Comparison of ENCODE assay signal across 12 cellular contexts in the genomic region with DNA sequence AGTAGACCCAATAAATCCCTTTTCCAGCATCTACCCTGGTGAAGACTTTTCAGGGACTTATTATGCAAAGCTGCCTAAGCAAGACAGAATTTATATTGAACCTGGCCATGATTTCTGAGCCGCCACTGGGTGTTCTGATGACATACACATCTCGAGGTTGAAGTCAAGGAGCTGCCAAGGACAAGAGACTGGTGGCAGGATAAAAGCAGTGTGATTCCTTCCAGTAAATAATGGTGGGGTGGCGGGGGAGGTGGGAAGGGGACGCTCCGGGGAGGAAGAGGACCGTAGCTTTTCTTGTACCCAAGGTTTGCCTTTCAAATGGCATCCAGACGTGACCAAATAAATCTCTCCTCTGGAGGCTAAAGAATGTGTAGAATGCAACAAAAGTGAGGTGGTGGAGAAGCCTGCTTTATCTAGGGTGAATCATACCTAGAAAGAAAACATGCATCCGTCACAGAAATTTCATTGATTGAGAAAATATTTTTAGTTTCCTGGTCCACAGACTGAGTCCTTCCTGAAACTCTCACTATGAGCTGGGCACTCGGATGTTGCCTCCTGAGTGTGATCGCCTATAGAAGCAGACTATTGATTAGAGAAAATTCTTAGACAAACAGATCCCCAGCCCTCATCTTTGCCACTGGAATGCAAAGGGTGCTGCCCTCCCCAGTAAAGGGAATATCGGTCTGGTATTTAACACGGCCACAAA.
DNase-seq lines count a peak whose midpoint lies in the region; ATAC-seq and TF ChIP-seq lines count a peak whose summit lies in the region.
"Had no signal": no experiment of that assay in that cellular context is flagged by ENCODE, and none has a peak within 500 bp of the region (broad histone marks: within the 10 kb centered on the region; RNA-seq: fewer than 3 reads in every experiment).

No MANE protein-coding gene starts in this region.

- H3K36me3 ChIP-seq in psoas muscle (ENCODE audit: insufficient read depth in 1 of 2, low read depth in 1 of 2) (no peaks in the 10 kb centered on the region), esophagus squamous epithelium (no peaks in the 10 kb centered on the region)
- H3K36me3 ChIP-seq: tibial nerve had no signal

- peaks cover 3% of the 10 kb centered on the region for H3K9me3 ChIP-seq in psoas muscle
- H3K9me3 ChIP-seq in esophagus squamous epithelium = no peaks in the 10 kb centered on the region
- H3K9me3 ChIP-seq: tibial nerve had no signal

- CTCF ChIA-PET in GM10248 (lab: Yijun Ruan, JAX) = no interaction called here

- no peak for TF ChIP-seq POLR2A in esophagus squamous epithelium (IDR thresholded peaks at IDR 0.05)

- 58 to 65% (median 58%) methylated on average over 12 of the region's 12 CpGs for WGBS in psoas muscle, 3 donors
- 46 to 51% methylated on average over 9 to 11 of the region's 12 CpGs for WGBS in esophagus squamous epithelium, 2 donors

- H3K27me3 ChIP-seq in psoas muscle (ENCODE audit: insufficient read depth in 3 of 3, low read length in 2 of 3) (no peaks in the 10 kb centered on the region), esophagus squamous epithelium (no peaks in the 10 kb centered on the region)
- H3K27me3 ChIP-seq: tibial nerve had no signal

- no peak overlapping the region for H3K4me3 ChIP-seq in psoas muscle
- no peak overlapping the region for H3K4me3 ChIP-seq in esophagus squamous epithelium
- H3K4me3 ChIP-seq: tibial nerve had no signal

- H3K4me1 ChIP-seq in psoas muscle (peaks cover 43% of the 10 kb centered on the region), esophagus squamous epithelium (no peaks in the 10 kb centered on the region)
- H3K4me1 ChIP-seq: tibial nerve had no signal

- H3K27ac ChIP-seq in psoas muscle (peak overlapping the region; percentile 46), esophagus squamous epithelium (no peak overlapping the region)
- H3K27ac ChIP-seq: tibial nerve had no signal

- ATAC-seq in psoas muscle (peak in 1 of 4 donors; percentile 27), HG03135 (IDR thresholded peaks at IDR 0.05; ENCODE audit: unreplicated experiment) (no peak)

- TF ChIP-seq CTCF in psoas muscle (IDR thresholded peaks at IDR 0.05) (no peak), GM10248 (IDR thresholded peaks at IDR 0.05; ENCODE audit: control extremely low read depth, extremely low read depth, low read depth, missing control alignments) (no peak), esophagus squamous epithelium (IDR thresholded peaks at IDR 0.05) (no peak)

- POLR2A ChIA-PET in GM10248 (lab: Yijun Ruan, JAX) = no interaction called here

- DNase-seq in EH (ENCODE audit: low read depth) (peak; percentile 89), RPMI7951 (ENCODE audit: low read depth) (peak; percentile 74), fibroblast of gingiva (ENCODE audit: low read depth) (peak; percentile 61), psoas muscle (no peak), GM10248 (ENCODE audit: extremely low spot score) (no peak), esophagus squamous epithelium (lab: John Stamatoyannopoulos, UW) (no peak), amygdala (lab: John Stamatoyannopoulos, UW) (no peak)
- DNase-seq: activated T-cell treated with anti-CD3 and anti-CD28 coated beads, Interleukin-2, amount 50 U/mL, for 1 hour; NCI-H1417 treated with DMSO at 0.1 percent for 48 hours; T-helper 9 cell had no signal

- intact Hi-C loops in psoas muscle (cut with DNase I) = no loop called here
- intact Hi-C loops in esophagus squamous epithelium (cut with DNase I) = no loop called here

Comparison
In these comparisons a context has a peak if more than half of its experiments do, and no peak if none do; other contexts are left out.
1. DNase-seq: peak in EH (single experiment), RPMI7951 (single experiment) and fibroblast of gingiva (single experiment); none in psoas muscle (0 of 2), GM10248 (single experiment), esophagus squamous epithelium (single experiment) and amygdala (0 of 56).